Comparison of ENCODE assay signal across 1 cellular context in the genomic region with DNA sequence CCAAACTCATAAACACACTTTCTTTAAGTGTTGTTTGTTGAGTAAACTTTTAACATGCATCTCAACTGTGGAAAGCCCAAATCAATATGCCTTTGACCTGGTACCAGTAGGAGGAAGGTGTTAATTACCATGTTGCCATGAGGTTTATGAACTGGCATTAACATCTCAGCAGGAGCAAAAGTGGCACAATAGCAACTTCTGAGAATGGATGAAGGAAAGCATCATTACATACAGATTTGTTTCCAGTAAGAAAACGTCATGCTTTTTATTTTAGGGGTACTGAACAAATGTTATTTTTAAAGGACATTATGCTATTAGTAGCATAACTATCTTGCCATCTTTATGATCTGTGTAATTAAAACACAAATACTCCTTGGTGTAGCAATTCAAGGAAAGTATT.
A peak's percentile ranks its signal among the peaks of the same experiment; 100 is the strongest.
TF ChIP-seq lines count a peak whose summit lies in the region.

No MANE protein-coding gene starts in this region.

TF ChIP-seq in HEK293, 187 proteins besides CTCF, POLR2A, EP300 and RAD21 (continued from another document and continues in another):
- TF ChIP-seq, protein P1, sequence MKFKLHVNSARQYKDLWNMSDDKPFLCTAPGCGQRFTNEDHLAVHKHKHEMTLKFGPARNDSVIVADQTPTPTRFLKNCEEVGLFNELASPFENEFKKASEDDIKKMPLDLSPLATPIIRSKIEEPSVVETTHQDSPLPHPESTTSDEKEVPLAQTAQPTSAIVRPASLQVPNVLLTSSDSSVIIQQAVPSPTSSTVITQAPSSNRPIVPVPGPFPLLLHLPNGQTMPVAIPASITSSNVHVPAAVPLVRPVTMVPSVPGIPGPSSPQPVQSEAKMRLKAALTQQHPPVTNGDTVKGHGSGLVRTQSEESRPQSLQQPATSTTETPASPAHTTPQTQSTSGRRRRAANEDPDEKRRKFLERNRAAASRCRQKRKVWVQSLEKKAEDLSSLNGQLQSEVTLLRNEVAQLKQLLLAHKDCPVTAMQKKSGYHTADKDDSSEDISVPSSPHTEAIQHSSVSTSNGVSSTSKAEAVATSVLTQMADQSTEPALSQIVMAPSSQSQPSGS (tag by site-specific recombination; IDR thresholded peaks at IDR 0.05; ENCODE audit: low read depth): peak; percentile 60; the same call in 1 of the 2 replicates
- peak; percentile 48; the same call in 1 of the 2 replicates for TF ChIP-seq BCL11A (tag by site-specific recombination; IDR thresholded peaks at IDR 0.05; ENCODE audit: low read depth)
- no peak for TF ChIP-seq ZNF521 (tag by site-specific recombination; IDR thresholded peaks at IDR 0.05)
- TF ChIP-seq ZBTB8A (tag by site-specific recombination; IDR thresholded peaks at IDR 0.05): peak; percentile 65; the same call in 1 of the 2 replicates
- 0 out of 2 replicates have a peak, but pooled peaks have one; percentile 39 for TF ChIP-seq YY1 (tag by site-specific recombination; IDR thresholded peaks at IDR 0.05)
- no peak for TF ChIP-seq ZNF416 (tag by site-specific recombination; IDR thresholded peaks at IDR 0.05)
- TF ChIP-seq GLI2 (tag by site-specific recombination; IDR thresholded peaks at IDR 0.05; ENCODE audit: borderline replicate concordance, low read depth): peak; percentile 86
- TF ChIP-seq, protein P2, sequence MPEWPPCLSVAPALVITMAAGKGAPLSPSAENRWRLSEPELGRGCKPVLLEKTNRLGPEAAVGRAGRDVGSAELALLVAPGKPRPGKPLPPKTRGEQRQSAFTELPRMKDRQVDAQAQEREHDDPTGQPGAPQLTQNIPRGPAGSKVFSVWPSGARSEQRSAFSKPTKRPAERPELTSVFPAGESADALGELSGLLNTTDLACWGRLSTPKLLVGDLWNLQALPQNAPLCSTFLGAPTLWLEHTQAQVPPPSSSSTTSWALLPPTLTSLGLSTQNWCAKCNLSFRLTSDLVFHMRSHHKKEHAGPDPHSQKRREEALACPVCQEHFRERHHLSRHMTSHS (tag by site-specific recombination; IDR thresholded peaks at IDR 0.05): peak; percentile 76; the same call in 1 of the 2 replicates
- TF ChIP-seq ZNF350 (tag by site-specific recombination; IDR thresholded peaks at IDR 0.05): no peak
- TF ChIP-seq, protein P3, sequence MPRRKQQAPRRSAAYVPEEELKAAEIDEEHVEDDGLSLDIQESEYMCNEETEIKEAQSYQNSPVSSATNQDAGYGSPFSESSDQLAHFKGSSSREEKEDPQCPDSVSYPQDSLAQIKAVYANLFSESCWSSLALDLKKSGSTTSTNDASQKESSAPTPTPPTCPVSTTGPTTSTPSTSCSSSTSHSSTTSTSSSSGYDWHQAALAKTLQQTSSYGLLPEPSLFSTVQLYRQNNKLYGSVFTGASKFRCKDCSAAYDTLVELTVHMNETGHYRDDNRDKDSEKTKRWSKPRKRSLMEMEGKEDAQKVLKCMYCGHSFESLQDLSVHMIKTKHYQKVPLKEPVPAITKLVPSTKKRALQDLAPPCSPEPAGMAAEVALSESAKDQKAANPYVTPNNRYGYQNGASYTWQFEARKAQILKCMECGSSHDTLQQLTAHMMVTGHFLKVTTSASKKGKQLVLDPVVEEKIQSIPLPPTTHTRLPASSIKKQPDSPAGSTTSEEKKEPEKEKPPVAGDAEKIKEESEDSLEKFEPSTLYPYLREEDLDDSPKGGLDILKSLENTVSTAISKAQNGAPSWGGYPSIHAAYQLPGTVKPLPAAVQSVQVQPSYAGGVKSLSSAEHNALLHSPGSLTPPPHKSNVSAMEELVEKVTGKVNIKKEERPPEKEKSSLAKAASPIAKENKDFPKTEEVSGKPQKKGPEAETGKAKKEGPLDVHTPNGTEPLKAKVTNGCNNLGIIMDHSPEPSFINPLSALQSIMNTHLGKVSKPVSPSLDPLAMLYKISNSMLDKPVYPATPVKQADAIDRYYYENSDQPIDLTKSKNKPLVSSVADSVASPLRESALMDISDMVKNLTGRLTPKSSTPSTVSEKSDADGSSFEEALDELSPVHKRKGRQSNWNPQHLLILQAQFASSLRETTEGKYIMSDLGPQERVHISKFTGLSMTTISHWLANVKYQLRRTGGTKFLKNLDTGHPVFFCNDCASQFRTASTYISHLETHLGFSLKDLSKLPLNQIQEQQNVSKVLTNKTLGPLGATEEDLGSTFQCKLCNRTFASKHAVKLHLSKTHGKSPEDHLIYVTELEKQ (tag by site-specific recombination; IDR thresholded peaks at IDR 0.05; ENCODE audit: borderline replicate concordance): peak; percentile 73; the same call in 1 of the 2 replicates
- TF ChIP-seq, protein P4, sequence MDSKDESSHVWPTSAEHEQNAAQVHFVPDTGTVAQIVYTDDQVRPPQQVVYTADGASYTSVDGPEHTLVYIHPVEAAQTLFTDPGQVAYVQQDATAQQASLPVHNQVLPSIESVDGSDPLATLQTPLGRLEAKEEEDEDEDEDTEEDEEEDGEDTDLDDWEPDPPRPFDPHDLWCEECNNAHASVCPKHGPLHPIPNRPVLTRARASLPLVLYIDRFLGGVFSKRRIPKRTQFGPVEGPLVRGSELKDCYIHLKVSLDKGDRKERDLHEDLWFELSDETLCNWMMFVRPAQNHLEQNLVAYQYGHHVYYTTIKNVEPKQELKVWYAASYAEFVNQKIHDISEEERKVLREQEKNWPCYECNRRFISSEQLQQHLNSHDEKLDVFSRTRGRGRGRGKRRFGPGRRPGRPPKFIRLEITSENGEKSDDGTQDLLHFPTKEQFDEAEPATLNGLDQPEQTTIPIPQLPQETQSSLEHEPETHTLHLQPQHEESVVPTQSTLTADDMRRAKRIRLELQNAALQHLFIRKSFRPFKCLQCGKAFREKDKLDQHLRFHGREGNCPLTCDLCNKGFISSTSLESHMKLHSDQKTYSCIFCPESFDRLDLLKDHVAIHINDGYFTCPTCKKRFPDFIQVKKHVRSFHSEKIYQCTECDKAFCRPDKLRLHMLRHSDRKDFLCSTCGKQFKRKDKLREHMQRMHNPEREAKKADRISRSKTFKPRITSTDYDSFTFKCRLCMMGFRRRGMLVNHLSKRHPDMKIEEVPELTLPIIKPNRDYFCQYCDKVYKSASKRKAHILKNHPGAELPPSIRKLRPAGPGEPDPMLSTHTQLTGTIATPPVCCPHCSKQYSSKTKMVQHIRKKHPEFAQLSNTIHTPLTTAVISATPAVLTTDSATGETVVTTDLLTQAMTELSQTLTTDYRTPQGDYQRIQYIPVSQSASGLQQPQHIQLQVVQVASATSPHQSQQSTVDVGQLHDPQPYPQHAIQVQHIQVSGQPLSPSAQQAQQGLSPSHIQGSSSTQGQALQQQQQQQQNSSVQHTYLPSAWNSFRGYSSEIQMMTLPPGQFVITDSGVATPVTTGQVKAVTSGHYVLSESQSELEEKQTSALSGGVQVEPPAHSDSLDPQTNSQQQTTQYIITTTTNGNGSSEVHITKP (tag by site-specific recombination; IDR thresholded peaks at IDR 0.05): no peak
- peak; percentile 53; the same call in 1 of the 2 replicates for TF ChIP-seq ZNF394 (tag by site-specific recombination; IDR thresholded peaks at IDR 0.05; ENCODE audit: borderline replicate concordance)
- TF ChIP-seq GLIS2 (tag by site-specific recombination; IDR thresholded peaks at IDR 0.05): 0 out of 2 replicates have a peak, but pooled peaks have one; percentile 37
- TF ChIP-seq, protein P5, sequence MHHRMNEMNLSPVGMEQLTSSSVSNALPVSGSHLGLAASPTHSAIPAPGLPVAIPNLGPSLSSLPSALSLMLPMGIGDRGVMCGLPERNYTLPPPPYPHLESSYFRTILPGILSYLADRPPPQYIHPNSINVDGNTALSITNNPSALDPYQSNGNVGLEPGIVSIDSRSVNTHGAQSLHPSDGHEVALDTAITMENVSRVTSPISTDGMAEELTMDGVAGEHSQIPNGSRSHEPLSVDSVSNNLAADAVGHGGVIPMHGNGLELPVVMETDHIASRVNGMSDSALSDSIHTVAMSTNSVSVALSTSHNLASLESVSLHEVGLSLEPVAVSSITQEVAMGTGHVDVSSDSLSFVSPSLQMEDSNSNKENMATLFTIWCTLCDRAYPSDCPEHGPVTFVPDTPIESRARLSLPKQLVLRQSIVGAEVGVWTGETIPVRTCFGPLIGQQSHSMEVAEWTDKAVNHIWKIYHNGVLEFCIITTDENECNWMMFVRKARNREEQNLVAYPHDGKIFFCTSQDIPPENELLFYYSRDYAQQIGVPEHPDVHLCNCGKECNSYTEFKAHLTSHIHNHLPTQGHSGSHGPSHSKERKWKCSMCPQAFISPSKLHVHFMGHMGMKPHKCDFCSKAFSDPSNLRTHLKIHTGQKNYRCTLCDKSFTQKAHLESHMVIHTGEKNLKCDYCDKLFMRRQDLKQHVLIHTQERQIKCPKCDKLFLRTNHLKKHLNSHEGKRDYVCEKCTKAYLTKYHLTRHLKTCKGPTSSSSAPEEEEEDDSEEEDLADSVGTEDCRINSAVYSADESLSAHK (tag by site-specific recombination; IDR thresholded peaks at IDR 0.05): peak; percentile 73
- TF ChIP-seq, protein P6, sequence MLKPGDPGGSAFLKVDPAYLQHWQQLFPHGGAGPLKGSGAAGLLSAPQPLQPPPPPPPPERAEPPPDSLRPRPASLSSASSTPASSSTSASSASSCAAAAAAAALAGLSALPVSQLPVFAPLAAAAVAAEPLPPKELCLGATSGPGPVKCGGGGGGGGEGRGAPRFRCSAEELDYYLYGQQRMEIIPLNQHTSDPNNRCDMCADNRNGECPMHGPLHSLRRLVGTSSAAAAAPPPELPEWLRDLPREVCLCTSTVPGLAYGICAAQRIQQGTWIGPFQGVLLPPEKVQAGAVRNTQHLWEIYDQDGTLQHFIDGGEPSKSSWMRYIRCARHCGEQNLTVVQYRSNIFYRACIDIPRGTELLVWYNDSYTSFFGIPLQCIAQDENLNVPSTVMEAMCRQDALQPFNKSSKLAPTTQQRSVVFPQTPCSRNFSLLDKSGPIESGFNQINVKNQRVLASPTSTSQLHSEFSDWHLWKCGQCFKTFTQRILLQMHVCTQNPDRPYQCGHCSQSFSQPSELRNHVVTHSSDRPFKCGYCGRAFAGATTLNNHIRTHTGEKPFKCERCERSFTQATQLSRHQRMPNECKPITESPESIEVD (tag by site-specific recombination; IDR thresholded peaks at IDR 0.05): peak; percentile 77
- no peak for TF ChIP-seq ZNF23 (tag by site-specific recombination; IDR thresholded peaks at IDR 0.05; ENCODE audit: borderline replicate concordance)
- peak; percentile 74 for TF ChIP-seq ZIC2 (tag by site-specific recombination; IDR thresholded peaks at IDR 0.05)
- TF ChIP-seq WT1 (tag by site-specific recombination; IDR thresholded peaks at IDR 0.05): peak; percentile 93
- no peak for TF ChIP-seq ZNF785 (tag by site-specific recombination; IDR thresholded peaks at IDR 0.05)
- TF ChIP-seq ZNF146 (tag by site-specific recombination; IDR thresholded peaks at IDR 0.05): peak; percentile 30; the same call in 1 of the 2 replicates
- TF ChIP-seq, protein P7, sequence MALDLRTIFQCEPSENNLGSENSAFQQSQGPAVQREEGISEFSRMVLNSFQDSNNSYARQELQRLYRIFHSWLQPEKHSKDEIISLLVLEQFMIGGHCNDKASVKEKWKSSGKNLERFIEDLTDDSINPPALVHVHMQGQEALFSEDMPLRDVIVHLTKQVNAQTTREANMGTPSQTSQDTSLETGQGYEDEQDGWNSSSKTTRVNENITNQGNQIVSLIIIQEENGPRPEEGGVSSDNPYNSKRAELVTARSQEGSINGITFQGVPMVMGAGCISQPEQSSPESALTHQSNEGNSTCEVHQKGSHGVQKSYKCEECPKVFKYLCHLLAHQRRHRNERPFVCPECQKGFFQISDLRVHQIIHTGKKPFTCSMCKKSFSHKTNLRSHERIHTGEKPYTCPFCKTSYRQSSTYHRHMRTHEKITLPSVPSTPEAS (tag by site-specific recombination; IDR thresholded peaks at IDR 0.05): no peak
- no peak for TF ChIP-seq ZBTB48 (tag by site-specific recombination; IDR thresholded peaks at IDR 0.05)
- peak; percentile 70 for TF ChIP-seq ZBTB7A (tag by site-specific recombination; IDR thresholded peaks at IDR 0.05; ENCODE audit: low read depth)
- no peak for TF ChIP-seq ZNF791 (tag by site-specific recombination; IDR thresholded peaks at IDR 0.05)
- TF ChIP-seq, protein P8, sequence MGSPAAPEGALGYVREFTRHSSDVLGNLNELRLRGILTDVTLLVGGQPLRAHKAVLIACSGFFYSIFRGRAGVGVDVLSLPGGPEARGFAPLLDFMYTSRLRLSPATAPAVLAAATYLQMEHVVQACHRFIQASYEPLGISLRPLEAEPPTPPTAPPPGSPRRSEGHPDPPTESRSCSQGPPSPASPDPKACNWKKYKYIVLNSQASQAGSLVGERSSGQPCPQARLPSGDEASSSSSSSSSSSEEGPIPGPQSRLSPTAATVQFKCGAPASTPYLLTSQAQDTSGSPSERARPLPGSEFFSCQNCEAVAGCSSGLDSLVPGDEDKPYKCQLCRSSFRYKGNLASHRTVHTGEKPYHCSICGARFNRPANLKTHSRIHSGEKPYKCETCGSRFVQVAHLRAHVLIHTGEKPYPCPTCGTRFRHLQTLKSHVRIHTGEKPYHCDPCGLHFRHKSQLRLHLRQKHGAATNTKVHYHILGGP (tag by site-specific recombination; IDR thresholded peaks at IDR 0.05): peak; percentile 70
- TF ChIP-seq ZBTB17 (tag by site-specific recombination; IDR thresholded peaks at IDR 0.05): peak; percentile 43; the same call in 1 of the 2 replicates
- TF ChIP-seq ZNF391 (tag by site-specific recombination; IDR thresholded peaks at IDR 0.05; ENCODE audit: borderline replicate concordance, low read depth): no peak
- TF ChIP-seq ZFP69B (tag by site-specific recombination; IDR thresholded peaks at IDR 0.05): no peak
- TF ChIP-seq ZNF214 (tag by site-specific recombination; IDR thresholded peaks at IDR 0.05; ENCODE audit: borderline replicate concordance): no peak
- TF ChIP-seq ZNF830 (tag by site-specific recombination; IDR thresholded peaks at IDR 0.05; ENCODE audit: low read depth): no peak
- TF ChIP-seq, protein P9, sequence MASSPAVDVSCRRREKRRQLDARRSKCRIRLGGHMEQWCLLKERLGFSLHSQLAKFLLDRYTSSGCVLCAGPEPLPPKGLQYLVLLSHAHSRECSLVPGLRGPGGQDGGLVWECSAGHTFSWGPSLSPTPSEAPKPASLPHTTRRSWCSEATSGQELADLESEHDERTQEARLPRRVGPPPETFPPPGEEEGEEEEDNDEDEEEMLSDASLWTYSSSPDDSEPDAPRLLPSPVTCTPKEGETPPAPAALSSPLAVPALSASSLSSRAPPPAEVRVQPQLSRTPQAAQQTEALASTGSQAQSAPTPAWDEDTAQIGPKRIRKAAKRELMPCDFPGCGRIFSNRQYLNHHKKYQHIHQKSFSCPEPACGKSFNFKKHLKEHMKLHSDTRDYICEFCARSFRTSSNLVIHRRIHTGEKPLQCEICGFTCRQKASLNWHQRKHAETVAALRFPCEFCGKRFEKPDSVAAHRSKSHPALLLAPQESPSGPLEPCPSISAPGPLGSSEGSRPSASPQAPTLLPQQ (tag by site-specific recombination; IDR thresholded peaks at IDR 0.05): no peak
- TF ChIP-seq ZFHX2 (tag by site-specific recombination; conservative IDR thresholded peaks at IDR 0.05): peak; percentile 62
- TF ChIP-seq, protein P10, sequence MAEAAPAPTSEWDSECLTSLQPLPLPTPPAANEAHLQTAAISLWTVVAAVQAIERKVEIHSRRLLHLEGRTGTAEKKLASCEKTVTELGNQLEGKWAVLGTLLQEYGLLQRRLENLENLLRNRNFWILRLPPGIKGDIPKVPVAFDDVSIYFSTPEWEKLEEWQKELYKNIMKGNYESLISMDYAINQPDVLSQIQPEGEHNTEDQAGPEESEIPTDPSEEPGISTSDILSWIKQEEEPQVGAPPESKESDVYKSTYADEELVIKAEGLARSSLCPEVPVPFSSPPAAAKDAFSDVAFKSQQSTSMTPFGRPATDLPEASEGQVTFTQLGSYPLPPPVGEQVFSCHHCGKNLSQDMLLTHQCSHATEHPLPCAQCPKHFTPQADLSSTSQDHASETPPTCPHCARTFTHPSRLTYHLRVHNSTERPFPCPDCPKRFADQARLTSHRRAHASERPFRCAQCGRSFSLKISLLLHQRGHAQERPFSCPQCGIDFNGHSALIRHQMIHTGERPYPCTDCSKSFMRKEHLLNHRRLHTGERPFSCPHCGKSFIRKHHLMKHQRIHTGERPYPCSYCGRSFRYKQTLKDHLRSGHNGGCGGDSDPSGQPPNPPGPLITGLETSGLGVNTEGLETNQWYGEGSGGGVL (tag by site-specific recombination; IDR thresholded peaks at IDR 0.05): no peak
- no peak for TF ChIP-seq ZNF366 (tag by site-specific recombination; conservative IDR thresholded peaks at IDR 0.05)
- TF ChIP-seq FEZF1 (tag by site-specific recombination; IDR thresholded peaks at IDR 0.05): peak; percentile 95
